ENCODE assay signal across 12 cellular contexts in genomic region chr4:38455092-38455855, GRCh38.
DNase-seq lines count a peak whose midpoint lies in the region; ATAC-seq and TF ChIP-seq lines count a peak whose summit lies in the region.
"Had no signal": no experiment of that assay in that cellular context is flagged by ENCODE, and none has a peak within 500 bp of the region (broad histone marks: within the 10 kb centered on the region; RNA-seq: fewer than 3 reads in every experiment).

No MANE protein-coding gene starts in this region.

- H3K4me3 ChIP-seq in dorsolateral prefrontal cortex = no peak overlapping the region
- H3K4me3 ChIP-seq: thoracic aorta had no signal

- H3K4me1 Mint-ChIP-seq in MCF 10A (ENCODE audit: insufficient read depth, unreplicated experiment) = no peaks in the 10 kb centered on the region

- no peaks in the 10 kb centered on the region for H3K27me3 Mint-ChIP-seq in MCF 10A (ENCODE audit: insufficient read depth, unreplicated experiment)

- H3K36me3 Mint-ChIP-seq in MCF 10A (ENCODE audit: insufficient read depth, unreplicated experiment) = no peaks in the 10 kb centered on the region

- DNase-seq in left kidney (ENCODE audit: low read depth, low spot score) = peak; percentile 43
- no peak for DNase-seq in dorsolateral prefrontal cortex
- no peak for DNase-seq in globus pallidus (ENCODE audit: low spot score)
- DNase-seq in NCI-H2196 (lab: John Stamatoyannopoulos, UW; ENCODE audit: unreplicated experiment) = no peak
- no peak for DNase-seq in MCF 10A (ENCODE audit: unreplicated experiment)
- DNase-seq: hippocampal formation, NCI-H1417, SHP77 treated with DMSO at 0.1 percent for 48 hours had no signal

- H3K27me3 ChIP-seq in dorsolateral prefrontal cortex = no peaks in the 10 kb centered on the region

- H3K9me3 Mint-ChIP-seq in MCF 10A (ENCODE audit: unreplicated experiment) = no peaks in the 10 kb centered on the region

- BruUV-seq in MCF 10A (replicated peaks; lab: Mats Ljungman, UMichigan) = no TSS peak

- TF ChIP-seq CTCF in dorsolateral prefrontal cortex (IDR thresholded peaks at IDR 0.05 in 54 of 56, conservative IDR thresholded peaks at IDR 0.05 in 2 of 56; ENCODE audit: low read depth in 1 of 56, partially characterized antibody in 56 of 56) = no peak
- TF ChIP-seq CTCF in MCF 10A (IDR thresholded peaks at IDR 0.05; ENCODE audit: unreplicated experiment) = no peak

- no peak overlapping the region for H3K4me3 Mint-ChIP-seq in MCF 10A (ENCODE audit: unreplicated experiment)

- ATAC-seq in GM18519 (IDR thresholded peaks at IDR 0.05; ENCODE audit: low FRiP score, unreplicated experiment) (peak; percentile 55), GM21367 (IDR thresholded peaks at IDR 0.05; ENCODE audit: unreplicated experiment) (peak; percentile 55), HG03135 (IDR thresholded peaks at IDR 0.05; ENCODE audit: unreplicated experiment) (peak; percentile 55)

- no peak overlapping the region for H3K27ac ChIP-seq in dorsolateral prefrontal cortex
- H3K27ac ChIP-seq: thoracic aorta had no signal

- CTCF ChIA-PET in MCF 10A (lab: Yijun Ruan, JAX) = interaction anchor here (0.5 kb wide), 1 partner anchor 9 kb away, joined by 3 read pairs; no protein-coding TSS in a partner anchor

- intact Hi-C loops in dorsolateral prefrontal cortex (cut with DNase I) = no loop called here
- intact Hi-C loops in MCF 10A (cut with micrococcal nuclease) = no loop called here

- POLR2A ChIA-PET in MCF 10A (lab: Yijun Ruan, JAX) = interaction anchor here (1.0 kb wide), 1 partner anchor 210 kb away, joined by 3 read pairs; no protein-coding TSS in a partner anchor

- no peak overlapping the region for H3K27ac Mint-ChIP-seq in MCF 10A (ENCODE audit: low read depth, unreplicated experiment)
